Comparison of ENCODE assay signal across 29 cellular contexts in genomic region chr12:1835178-1836131, GRCh38. TPM values are rescaled to one million over a fixed set of nuclear protein-coding genes. Genes with fewer than 3 reads are reported as not detected.
DNase-seq lines count a peak whose midpoint lies in the region; ATAC-seq, FAIRE-seq and TF ChIP-seq lines count a peak whose summit lies in the region.
"Had no signal": no experiment of that assay in that cellular context is flagged by ENCODE, and none has a peak within 500 bp of the region (broad histone marks: within the 10 kb centered on the region; RNA-seq: fewer than 3 reads in every experiment).

No MANE protein-coding gene starts in this region.

- POLR2A ChIA-PET in activated CD4-positive, alpha-beta T cell treated with anti-CD3 and anti-CD28 coated beads for 36 hours (lab: Charles Lee) = no interaction called here
- POLR2A ChIA-PET in activated CD4-positive, alpha-beta memory T cell treated with anti-CD3 and anti-CD28 coated beads, Interleukin-2, amount 10 ng/mL, durations not matched to agents 7 days and 5 days (lab: Charles Lee) = no interaction called here
- POLR2A ChIA-PET in activated CD8-positive, alpha-beta T cell treated with anti-CD3 and anti-CD28 coated beads, Interleukin-2, amount 10 ng/mL, durations not matched to agents 7 days and 5 days (lab: Charles Lee) = no interaction called here

- peaks cover 16% of the 10 kb centered on the region for H3K27me3 Mint-ChIP-seq in activated CD4-positive, alpha-beta T cell treated with anti-CD3 and anti-CD28 coated beads for 36 hours
- peaks cover 20% of the 10 kb centered on the region for H3K27me3 Mint-ChIP-seq in activated CD4-positive, alpha-beta memory T cell treated with anti-CD3 and anti-CD28 coated beads, Interleukin-2, amount 10 ng/mL, durations not matched to agents 7 days and 5 days
- peaks cover 14% of the 10 kb centered on the region for H3K27me3 Mint-ChIP-seq in activated CD8-positive, alpha-beta T cell treated with anti-CD3 and anti-CD28 coated beads, Interleukin-2, amount 10 ng/mL, durations not matched to agents 7 days and 5 days (ENCODE audit: low read depth)

- no peaks in the 10 kb centered on the region for H3K9me3 Mint-ChIP-seq in activated CD4-positive, alpha-beta T cell treated with anti-CD3 and anti-CD28 coated beads for 36 hours (ENCODE audit: low read depth)
- no peaks in the 10 kb centered on the region for H3K9me3 Mint-ChIP-seq in activated CD4-positive, alpha-beta memory T cell treated with anti-CD3 and anti-CD28 coated beads, Interleukin-2, amount 10 ng/mL, durations not matched to agents 7 days and 5 days
- no peaks in the 10 kb centered on the region for H3K9me3 Mint-ChIP-seq in activated CD8-positive, alpha-beta T cell treated with anti-CD3 and anti-CD28 coated beads, Interleukin-2, amount 10 ng/mL, durations not matched to agents 7 days and 5 days (ENCODE audit: insufficient read depth)
- H3K9me3 Mint-ChIP-seq: activated naive CD4-positive, alpha-beta T cell treated with anti-CD3 and anti-CD28 coated beads for 36 hours; activated T-cell treated with anti-CD3 and anti-CD28 coated beads, Interleukin-2, amount 50 U/mL, for 72 hours; CD4-positive, CD25-positive, alpha-beta regulatory T cell; nephron progenitor cell; stimulated activated memory B cell treated with anti-CD40 and anti-IgM and Interleukin-4, amounts not matched to agents 10 μg/mL and 1 μg/mL and 100 μg/mL, for 72 hours had no signal

- 81 to 82% methylated on average over 23 of the region's 23 CpGs for WGBS in aorta, 2 donors

- no peaks in the 10 kb centered on the region for H3K27me3 ChIP-seq in aorta (ENCODE audit: control insufficient read depth in 1 of 2, insufficient read depth in 2 of 2, low read length in 1 of 2)

- CTCF ChIA-PET in activated CD4-positive, alpha-beta T cell treated with anti-CD3 and anti-CD28 coated beads for 36 hours (lab: Charles Lee) = no interaction called here
- CTCF ChIA-PET in activated CD4-positive, alpha-beta memory T cell treated with anti-CD3 and anti-CD28 coated beads, Interleukin-2, amount 10 ng/mL, durations not matched to agents 7 days and 5 days (lab: Charles Lee) = no interaction called here
- CTCF ChIA-PET in activated CD8-positive, alpha-beta T cell treated with anti-CD3 and anti-CD28 coated beads, Interleukin-2, amount 10 ng/mL, durations not matched to agents 7 days and 5 days (lab: Charles Lee) = no interaction called here

- H3K4me1 Mint-ChIP-seq in activated CD4-positive, alpha-beta T cell treated with anti-CD3 and anti-CD28 coated beads for 36 hours = no peaks in the 10 kb centered on the region
- no peaks in the 10 kb centered on the region for H3K4me1 Mint-ChIP-seq in activated CD4-positive, alpha-beta memory T cell treated with anti-CD3 and anti-CD28 coated beads, Interleukin-2, amount 10 ng/mL, durations not matched to agents 7 days and 5 days
- H3K4me1 Mint-ChIP-seq in activated CD8-positive, alpha-beta T cell treated with anti-CD3 and anti-CD28 coated beads, Interleukin-2, amount 10 ng/mL, durations not matched to agents 7 days and 5 days (ENCODE audit: low read depth) = no peaks in the 10 kb centered on the region

- no peak for TF ChIP-seq CTCF in kidney (IDR thresholded peaks at IDR 0.05; ENCODE audit: borderline replicate concordance, extremely low read depth, insufficient read depth)

- peak; percentile 19 for ATAC-seq in activated CD4-positive, alpha-beta T cell treated with anti-CD3 and anti-CD28 coated beads for 36 hours
- no peak for ATAC-seq in aorta (ENCODE audit: low FRiP score)
- no peak for ATAC-seq in activated CD8-positive, alpha-beta T cell treated with anti-CD3 and anti-CD28 coated beads, Interleukin-2, amount 10 ng/mL, durations not matched to agents 7 days and 5 days
- ATAC-seq: activated T-cell treated with anti-CD3 and anti-CD28 coated beads, Interleukin-2, amount 50 U/mL, for 72 hours; foreskin keratinocyte; left ventricle myocardium superior; stimulated activated memory B cell treated with anti-CD40 and anti-IgM and Interleukin-4, amounts not matched to agents 10 μg/mL and 1 μg/mL and 100 μg/mL, for 72 hours had no signal

- H3K36me3 Mint-ChIP-seq in activated CD4-positive, alpha-beta T cell treated with anti-CD3 and anti-CD28 coated beads for 36 hours (ENCODE audit: low read depth) = no peaks in the 10 kb centered on the region
- H3K36me3 Mint-ChIP-seq in activated CD4-positive, alpha-beta memory T cell treated with anti-CD3 and anti-CD28 coated beads, Interleukin-2, amount 10 ng/mL, durations not matched to agents 7 days and 5 days (ENCODE audit: low read depth) = no peaks in the 10 kb centered on the region
- no peaks in the 10 kb centered on the region for H3K36me3 Mint-ChIP-seq in activated CD8-positive, alpha-beta T cell treated with anti-CD3 and anti-CD28 coated beads, Interleukin-2, amount 10 ng/mL, durations not matched to agents 7 days and 5 days (ENCODE audit: low read depth)
- H3K36me3 Mint-ChIP-seq: CD4-positive, CD25-positive, alpha-beta regulatory T cell; stimulated activated memory B cell treated with anti-CD40 and anti-IgM and Interleukin-4, amounts not matched to agents 10 μg/mL and 1 μg/mL and 100 μg/mL, for 72 hours had no signal

- intact Hi-C loops in activated CD4-positive, alpha-beta T cell treated with anti-CD3 and anti-CD28 coated beads for 36 hours (cut with DNase I, micrococcal nuclease) = no loop called here
- intact Hi-C loops in kidney (cut with DNase I) = no loop called here
- intact Hi-C loops in aorta (cut with DNase I) = no loop called here

- H3K9ac ChIP-seq in kidney (ENCODE audit: low read length in 2 of 2) = no peak overlapping the region

- no peak overlapping the region for H3K4me3 Mint-ChIP-seq in activated CD4-positive, alpha-beta T cell treated with anti-CD3 and anti-CD28 coated beads for 36 hours
- no peak overlapping the region for H3K4me3 Mint-ChIP-seq in activated CD4-positive, alpha-beta memory T cell treated with anti-CD3 and anti-CD28 coated beads, Interleukin-2, amount 10 ng/mL, durations not matched to agents 7 days and 5 days
- no peak overlapping the region for H3K4me3 Mint-ChIP-seq in activated CD8-positive, alpha-beta T cell treated with anti-CD3 and anti-CD28 coated beads, Interleukin-2, amount 10 ng/mL, durations not matched to agents 7 days and 5 days
- H3K4me3 Mint-ChIP-seq: activated naive CD4-positive, alpha-beta T cell treated with anti-CD3 and anti-CD28 coated beads for 36 hours; activated T-cell treated with anti-CD3 and anti-CD28 coated beads, Interleukin-2, amount 50 U/mL, for 72 hours; CD4-positive, CD25-positive, alpha-beta regulatory T cell; nephron progenitor cell; stimulated activated memory B cell treated with anti-CD40 and anti-IgM and Interleukin-4, amounts not matched to agents 10 μg/mL and 1 μg/mL and 100 μg/mL, for 72 hours had no signal

- peaks cover 0 to 3% of the 10 kb centered on the region in 2 donors for H3K4me1 ChIP-seq in kidney (ENCODE audit: control insufficient read depth in 1 of 2, insufficient read depth in 1 of 2, low read depth in 1 of 2, low read length in 2 of 2)
- no peaks in the 10 kb centered on the region for H3K4me1 ChIP-seq in aorta (ENCODE audit: control insufficient read depth in 1 of 2, insufficient read depth in 2 of 2, low read length in 2 of 2)
- H3K4me1 ChIP-seq: foreskin keratinocyte, prostate gland had no signal

- H3K9me3 ChIP-seq in kidney (ENCODE audit: control insufficient read depth in 1 of 2, low read length in 2 of 2) = no peaks in the 10 kb centered on the region
- H3K9me3 ChIP-seq in aorta (ENCODE audit: control insufficient read depth, low read length) = no peaks in the 10 kb centered on the region
- H3K9me3 ChIP-seq: prostate gland, suprapubic skin, vagina had no signal

- H3K27ac ChIP-seq in kidney (ENCODE audit: low read depth in 2 of 2, low read length in 2 of 2) (no peak overlapping the region), aorta (ENCODE audit: low read depth in 1 of 2, low read length in 2 of 2) (no peak overlapping the region)
- H3K27ac ChIP-seq: foreskin keratinocyte, PC-9, prostate gland, suprapubic skin, vagina had no signal

- DNase-seq in activated CD4-positive, alpha-beta T cell treated with anti-CD3 and anti-CD28 coated beads for 36 hours = no peak
- DNase-seq in activated CD4-positive, alpha-beta T cell treated with anti-CD3 and anti-CD28 coated beads, Interleukin-2, amount 50 U/mL, for 4 hours = no peak
- DNase-seq in NCI-H2171 treated with DMSO at 0.1 percent for 48 hours (lab: John Stamatoyannopoulos, UW) (peak; percentile 95), kidney (peak; percentile 39), aorta (peak; percentile 24 to 48), SW480 (ENCODE audit: low spot score) (no peak)
- DNase-seq in activated CD4-positive, alpha-beta memory T cell treated with anti-CD3 and anti-CD28 coated beads, Interleukin-2, amount 10 ng/mL, durations not matched to agents 7 days and 5 days = no peak
- DNase-seq in activated CD8-positive, alpha-beta T cell treated with anti-CD3 and anti-CD28 coated beads, Interleukin-2, amount 10 ng/mL, durations not matched to agents 7 days and 5 days = no peak
- DNase-seq: activated CD4-positive, alpha-beta T cell treated with anti-CD3 and anti-CD28 coated beads for 1 hour; activated naive CD4-positive, alpha-beta T cell treated with anti-CD3 and anti-CD28 coated beads for 36 hours; activated T-cell treated with anti-CD3 and anti-CD28 coated beads, Interleukin-2, amount 50 U/mL, for 72 hours; amygdala; caudate nucleus; CD4-positive, CD25-positive, alpha-beta regulatory T cell; foreskin keratinocyte; hippocampal formation; Karpas-422; left ventricle myocardium superior; NCI-H1105; nephron progenitor cell; PC-9; SIG-M5; small intestine had no signal

- FAIRE-seq in kidney (lab: Jason Lieb, UNC) = no peak
- FAIRE-seq: small intestine had no signal

- no peak overlapping the region for H3K27ac Mint-ChIP-seq in activated CD4-positive, alpha-beta T cell treated with anti-CD3 and anti-CD28 coated beads for 36 hours
- H3K27ac Mint-ChIP-seq in activated CD4-positive, alpha-beta memory T cell treated with anti-CD3 and anti-CD28 coated beads, Interleukin-2, amount 10 ng/mL, durations not matched to agents 7 days and 5 days = no peak overlapping the region
- no peak overlapping the region for H3K27ac Mint-ChIP-seq in activated CD8-positive, alpha-beta T cell treated with anti-CD3 and anti-CD28 coated beads, Interleukin-2, amount 10 ng/mL, durations not matched to agents 7 days and 5 days
- H3K27ac Mint-ChIP-seq: activated naive CD4-positive, alpha-beta T cell treated with anti-CD3 and anti-CD28 coated beads for 36 hours; activated T-cell treated with anti-CD3 and anti-CD28 coated beads, Interleukin-2, amount 50 U/mL, for 72 hours; CD4-positive, CD25-positive, alpha-beta regulatory T cell; nephron progenitor cell; stimulated activated memory B cell treated with anti-CD40 and anti-IgM and Interleukin-4, amounts not matched to agents 10 μg/mL and 1 μg/mL and 100 μg/mL, for 72 hours had no signal

- H3K36me3 ChIP-seq in kidney (ENCODE audit: control insufficient read depth in 1 of 2, insufficient read depth in 2 of 2, low read length in 2 of 2) (no peaks in the 10 kb centered on the region), aorta (ENCODE audit: control insufficient read depth in 1 of 2, insufficient read depth in 2 of 2, low read length in 1 of 2) (no peaks in the 10 kb centered on the region)
- H3K36me3 ChIP-seq: prostate gland, suprapubic skin, vagina had no signal

- H3K4me3 ChIP-seq in kidney (ENCODE audit: low read length in 2 of 2) (no peak overlapping the region), aorta (ENCODE audit: low read length in 2 of 2) (no peak overlapping the region)
- H3K4me3 ChIP-seq: PC-9, prostate gland, suprapubic skin, vagina had no signal

RNA-seq across cellular contexts. Expression of gene LRTM2, which starts 15.1 kb away (rescaled TPM):
- not detected for total RNA-seq in activated CD4-positive, alpha-beta T cell treated with anti-CD3 and anti-CD28 coated beads for 36 hours
- not detected for total RNA-seq in kidney
- not detected for polyA plus RNA-seq in kidney (ENCODE audit: insufficient read depth, low read depth, low replicate concordance)
- not detected for total RNA-seq in aorta
- not detected for polyA plus RNA-seq in aorta
- not detected for total RNA-seq in activated CD4-positive, alpha-beta memory T cell treated with anti-CD3 and anti-CD28 coated beads, Interleukin-2, amount 10 ng/mL, durations not matched to agents 7 days and 5 days
- total RNA-seq in activated CD8-positive, alpha-beta T cell treated with anti-CD3 and anti-CD28 coated beads, Interleukin-2, amount 10 ng/mL, durations not matched to agents 7 days and 5 days = not detected
- total RNA-seq: activated naive CD4-positive, alpha-beta T cell treated with anti-CD3 and anti-CD28 coated beads for 36 hours; CD4-positive, CD25-positive, alpha-beta regulatory T cell; epithelial cell of proximal tubule; foreskin keratinocyte; left ventricle myocardium superior; PC-9; prostate gland; vagina had no signal
- polyA plus RNA-seq: AG04450; CD4-positive, CD25-positive, alpha-beta regulatory T cell; foreskin keratinocyte had no signal

Comparison
In these comparisons a context has a peak if more than half of its experiments do, and no peak if none do; other contexts are left out.
1. DNase-seq: peak in NCI-H2171 treated with DMSO at 0.1 percent for 48 hours (single experiment), kidney (single experiment) and aorta (2 of 2); none in activated CD4-positive, alpha-beta T cell treated with anti-CD3 and anti-CD28 coated beads for 36 hours (single experiment), activated CD4-positive, alpha-beta T cell treated with anti-CD3 and anti-CD28 coated beads, Interleukin-2, amount 50 U/mL, for 4 hours (0 of 2), activated CD4-positive, alpha-beta memory T cell treated with anti-CD3 and anti-CD28 coated beads, Interleukin-2, amount 10 ng/mL, durations not matched to agents 7 days and 5 days (single experiment), activated CD8-positive, alpha-beta T cell treated with anti-CD3 and anti-CD28 coated beads, Interleukin-2, amount 10 ng/mL, durations not matched to agents 7 days and 5 days (single experiment) and SW480 (single experiment).